ENCODE assay signal across 12 cellular contexts in genomic region chr9:78860806-78861475, GRCh38.
DNase-seq lines count a peak whose midpoint lies in the region; TF ChIP-seq lines count a peak whose summit lies in the region.
"Had no signal": no experiment of that assay in that cellular context is flagged by ENCODE, and none has a peak within 500 bp of the region (broad histone marks: within the 10 kb centered on the region; RNA-seq: fewer than 3 reads in every experiment).

No MANE protein-coding gene starts in this region.

- peak; percentile 4 for TF ChIP-seq CTCF in cardiac fibroblast (IDR thresholded peaks at IDR 0.05; ENCODE audit: low read depth, low read length)
- TF ChIP-seq CTCF in ascending aorta (IDR thresholded peaks at IDR 0.05): no peak

- H3K4me3 ChIP-seq in cardiac fibroblast (replicated peaks in 1 of 2; ENCODE audit: low read depth in 2 of 2, low read length in 2 of 2) (no peak overlapping the region), ascending aorta (no peak overlapping the region)

- in situ Hi-C loops in ACHN (cut with HindIII; ENCODE audit: low pct_ligation_motif_present, low pct_unique_long_range_greater_than_20kb, low sequenced_read_pairs) (no loop called here), G401 (cut with HindIII; ENCODE audit: low sequenced_read_pairs) (no loop called here)

- H3K27ac ChIP-seq in ascending aorta: no peak overlapping the region

- no peaks in the 10 kb centered on the region for H3K36me3 ChIP-seq in ascending aorta

- H3K9me3 ChIP-seq in ascending aorta: no peaks in the 10 kb centered on the region

- H3K27me3 ChIP-seq in ascending aorta: no peaks in the 10 kb centered on the region

- DNase-seq in GM04503 (ENCODE audit: low read depth): peak; percentile 25
- peak; percentile 95 for DNase-seq in M059J (ENCODE audit: low read depth)
- DNase-seq in cardiac fibroblast (ENCODE audit: low read depth in 2 of 2): peak; percentile 70 to 73
- DNase-seq in lung microvascular endothelial cell (ENCODE audit: low read depth in 2 of 2): peak; percentile 61 to 84
- DNase-seq in ACHN: no peak
- no peak for DNase-seq in ascending aorta (ENCODE audit: low spot score in 2 of 2)
- no peak for DNase-seq in G401 (ENCODE audit: low spot score)
- DNase-seq: activated CD4-positive, alpha-beta T cell treated with anti-CD3 and anti-CD28 coated beads for 4 hours; activated gamma-delta T cell treated with Interleukin-2 at 50 U/mL for 16 hours; cortex of kidney; posterior cingulate gyrus; stimulated activated CD4-positive, alpha-beta T cell treated with anti-CD3 and anti-CD28 coated beads, Interleukin-4, amount 100 ng/mL, for 1 hour had no signal

- intact Hi-C loops in ascending aorta (cut with DNase I): no loop called here

- no peaks in the 10 kb centered on the region for H3K4me1 ChIP-seq in ascending aorta

Comparison
In these comparisons a context has a peak if more than half of its experiments do, and no peak if none do; other contexts are left out.
1. DNase-seq: peak in GM04503 (single experiment), M059J (single experiment), cardiac fibroblast (2 of 2) and lung microvascular endothelial cell (2 of 2); none in ACHN (single experiment), ascending aorta (0 of 2) and G401 (single experiment).